8 cellular contexts compared by ENCODE assay signal in the genomic region with DNA sequence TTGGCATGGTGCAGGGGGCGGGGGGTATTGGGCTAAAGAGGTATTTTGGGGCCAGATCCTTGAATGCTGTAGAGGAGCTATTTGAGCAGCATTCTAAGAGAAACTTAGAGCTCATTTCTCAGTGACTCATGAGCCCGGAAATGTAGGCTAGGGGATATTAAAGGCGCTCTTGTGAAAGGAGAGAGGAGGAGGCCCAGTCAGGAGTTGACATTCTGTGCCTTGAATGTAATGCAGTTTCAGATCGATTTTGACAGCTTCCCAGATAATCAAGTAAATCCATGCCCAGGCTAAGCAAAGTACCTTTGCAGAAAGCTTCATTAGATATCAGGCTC. TPM values are rescaled to one million over a fixed set of nuclear protein-coding genes. Genes with fewer than 3 reads are reported as not detected.
A peak's percentile ranks its signal among the peaks of the same experiment; 100 is the strongest.
DNase-seq lines count a peak whose midpoint lies in the region; ATAC-seq and TF ChIP-seq lines count a peak whose summit lies in the region.

No MANE protein-coding gene starts in this region.

- H3K4me3 ChIP-seq in dorsolateral prefrontal cortex (peak overlapping the region; percentile 66 to 99 (median 93)), subcutaneous abdominal adipose tissue (ENCODE audit: low read depth in 1 of 5, low read length in 5 of 5) (peak overlapping the region; percentile 74 to 89 (median 77))

- peaks cover 8 to 47% (median 43%) of the 10 kb centered on the region in 5 donors for H3K4me1 ChIP-seq in subcutaneous abdominal adipose tissue (ENCODE audit: control insufficient read depth in 5 of 5, insufficient read depth in 5 of 5, low read length in 5 of 5)

- H3K36me3 ChIP-seq in subcutaneous abdominal adipose tissue (ENCODE audit: control insufficient read depth in 5 of 5, insufficient read depth in 5 of 5, low read length in 5 of 5): peaks cover 0 to 2% (median 0%) of the 10 kb centered on the region in 5 donors

- no peak for TF ChIP-seq CTCF in dorsolateral prefrontal cortex (IDR thresholded peaks at IDR 0.05 in 54 of 56, conservative IDR thresholded peaks at IDR 0.05 in 2 of 56; ENCODE audit: low read depth in 1 of 56, partially characterized antibody in 56 of 56)

- H3K27me3 ChIP-seq in dorsolateral prefrontal cortex (no peaks in the 10 kb centered on the region), subcutaneous abdominal adipose tissue (ENCODE audit: control insufficient read depth in 5 of 5, insufficient read depth in 4 of 5, low read length in 5 of 5) (no peaks in the 10 kb centered on the region)

- intact Hi-C loops in dorsolateral prefrontal cortex (cut with DNase I): loop anchor here (5.0 to 10.0 kb wide), 3 partner anchors 83 to 341 kb away; a partner anchor contains a TSS
- intact Hi-C loops in sciatic nerve (cut with DNase I): no loop called here

- H3K27ac ChIP-seq in dorsolateral prefrontal cortex (peak overlapping the region in 46 of 59 donors; percentile 6 to 95 (median 86)), subcutaneous abdominal adipose tissue (ENCODE audit: low read depth, low read length) (peak overlapping the region; percentile 96)

- peak overlapping the region; percentile 88 to 98 (median 95) for H3K9ac ChIP-seq in subcutaneous abdominal adipose tissue (ENCODE audit: low read length in 5 of 5)

- no peaks in the 10 kb centered on the region for H3K9me3 ChIP-seq in subcutaneous abdominal adipose tissue (ENCODE audit: control insufficient read depth in 5 of 5, low read length in 5 of 5)

- DNase-seq in GF-D8 (lab: John Stamatoyannopoulos, UW) (peak; percentile 40), T-helper 22 cell (ENCODE audit: low read depth) (peak; percentile 33), dorsolateral prefrontal cortex (no peak), medulla oblongata (ENCODE audit: extremely low spot score) (peak; percentile 44), sciatic nerve (ENCODE audit: low spot score) (no peak), GDM1 (lab: John Stamatoyannopoulos, UW) (no peak)

- ATAC-seq in HG02885 (IDR thresholded peaks at IDR 0.05; ENCODE audit: poor library complexity, unreplicated experiment) (peak; percentile 21), sciatic nerve (no peak)

RNA-seq across cellular contexts. Expression of a gene that starts 1.4 kb away (rescaled TPM):
- total RNA-seq in dorsolateral prefrontal cortex (100 to 1,000 TPM in 92 of 120 experiments, 10 to 100 TPM in 28; 57.4 to 149 (median 113) TPM), sciatic nerve (59.5 TPM)

Comparison
In these comparisons a context has a peak if more than half of its experiments do, and no peak if none do; other contexts are left out.
1. DNase-seq: peak in GF-D8 (single experiment), T-helper 22 cell (single experiment) and medulla oblongata (single experiment); none in dorsolateral prefrontal cortex (0 of 10), sciatic nerve (single experiment) and GDM1 (single experiment).